Comparison of ENCODE assay signal across 8 cellular contexts in the genomic region with DNA sequence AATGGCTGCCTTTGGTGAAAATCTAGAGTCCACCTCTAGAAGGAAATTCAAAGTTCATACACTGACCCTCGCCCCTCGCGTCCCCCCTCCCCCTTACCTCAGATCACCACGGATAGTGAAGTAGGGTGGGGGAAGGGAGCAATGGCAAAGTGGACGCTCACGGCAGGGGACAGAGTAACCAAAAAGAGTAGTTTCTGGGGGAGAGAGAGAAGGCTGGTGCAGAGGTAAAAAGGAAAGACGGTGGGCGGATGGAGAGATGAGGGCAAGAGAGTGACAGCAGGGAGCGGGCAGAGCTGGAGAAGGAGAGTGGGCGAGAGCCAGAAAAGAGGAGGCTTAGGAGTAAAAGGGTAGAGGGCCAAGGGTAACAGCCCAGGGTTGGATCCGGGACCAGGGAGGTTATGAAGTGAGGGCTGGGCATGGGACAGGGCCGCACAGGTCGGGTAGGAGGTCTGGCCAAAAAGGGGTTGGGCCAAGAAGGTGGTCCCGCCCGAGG. TPM values are rescaled to one million over a fixed set of nuclear protein-coding genes. Genes with fewer than 3 reads are reported as not detected.
DNase-seq lines count a peak whose midpoint lies in the region; ATAC-seq and TF ChIP-seq lines count a peak whose summit lies in the region.

No MANE protein-coding gene starts in this region.

- POLR2A ChIA-PET in RWPE1 (lab: Yijun Ruan, JAX; ENCODE audit: low non-redundant PET), result no interaction called here

- no peaks in the 10 kb centered on the region for H3K9me3 ChIP-seq in osteoblast (ENCODE audit: low read depth, low read length)

- H3K36me3 ChIP-seq in ACC112 (ENCODE audit: insufficient read depth, low read length) (no peaks in the 10 kb centered on the region), osteoblast (ENCODE audit: insufficient read depth, low read length) (peaks cover 2% of the 10 kb centered on the region)

- no peaks in the 10 kb centered on the region for H4K20me1 ChIP-seq in osteoblast (ENCODE audit: insufficient read depth, low read length)

- H3K4me3 ChIP-seq in ACC112 (ENCODE audit: low read depth, low read length) (peak overlapping the region; percentile 89), fibroblast of mammary gland (ENCODE audit: control insufficient read depth, low read depth, low read length) (peak overlapping the region; percentile 90), osteoblast (ENCODE audit: insufficient read depth, low read length) (peak overlapping the region; percentile 96)

- peaks cover 27% of the 10 kb centered on the region for H3K4me1 ChIP-seq in ACC112 (ENCODE audit: control insufficient read depth, insufficient read depth, low read length, unreplicated experiment)
- H3K4me1 ChIP-seq in osteoblast (ENCODE audit: insufficient read depth, low read length), result peaks cover 22% of the 10 kb centered on the region

- peak; percentile 18 for ATAC-seq in GM21529 (IDR thresholded peaks at IDR 0.05; ENCODE audit: unreplicated experiment)

- peak overlapping the region; percentile 3; the same call in 1 of the 2 replicates for H3K27ac ChIP-seq in ACC112 (ENCODE audit: low read depth, low read length)
- peak overlapping the region; percentile 77 for H3K27ac ChIP-seq in RWPE1
- H3K27ac ChIP-seq in osteoblast (ENCODE audit: low read depth, low read length), result peak overlapping the region; percentile 73

- H2AFZ ChIP-seq in ACC112 (ENCODE audit: low read length, unreplicated experiment), result peak overlapping the region; percentile 76
- H2AFZ ChIP-seq in osteoblast (ENCODE audit: low read length), result peak overlapping the region; percentile 98

- H3K27me3 ChIP-seq in ACC112 (ENCODE audit: insufficient read depth, low read length) (no peaks in the 10 kb centered on the region), osteoblast (ENCODE audit: insufficient read depth, low read length) (no peaks in the 10 kb centered on the region)

- TF ChIP-seq CTCF in RWPE1 (conservative IDR thresholded peaks at IDR 0.05; ENCODE audit: low read depth), result no peak
- TF ChIP-seq CTCF in fibroblast of mammary gland (conservative IDR thresholded peaks at IDR 0.05; ENCODE audit: control insufficient read depth, insufficient read depth, low read depth, low read length), result no peak
- no peak for TF ChIP-seq CTCF in osteoblast (IDR thresholded peaks at IDR 0.05; ENCODE audit: extremely low read depth, low read depth, low read length)

- peaks cover 11% of the 10 kb centered on the region for H3K79me2 ChIP-seq in ACC112 (ENCODE audit: control insufficient read depth, insufficient read depth, low read length, unreplicated experiment)
- peaks cover 23% of the 10 kb centered on the region for H3K79me2 ChIP-seq in osteoblast (ENCODE audit: insufficient read depth, low read length)

- H3K4me2 ChIP-seq in osteoblast (ENCODE audit: insufficient read depth, low read length), result peak overlapping the region; percentile 100

- DNase-seq in RWPE1 (ENCODE audit: low spot score), result no peak
- no peak for DNase-seq in fibroblast of mammary gland (ENCODE audit: low read depth)
- peak; percentile 27 for DNase-seq in osteoblast (ENCODE audit: insufficient read length, low spot score, missing footprints)
- DNase-seq in UCSD-AML1 (lab: John Stamatoyannopoulos, UW; ENCODE audit: unreplicated experiment), result no peak
- no peak for DNase-seq in stimulated activated naive CD4-positive, alpha-beta T cell (lab: John Stamatoyannopoulos, UW)
- no peak for DNase-seq in NCI-H146 (lab: John Stamatoyannopoulos, UW)

- CTCF ChIA-PET in RWPE1 (lab: Yijun Ruan, JAX), result no interaction called here

RNA-seq across cellular contexts. Expression of gene ALDH6A1, which starts 0.4 kb away (rescaled TPM):
- total RNA-seq in osteoblast, result 30.1 and 31.5 TPM in 2 replicates

RNA-seq across cellular contexts. Expression of gene LIN52, which starts 0.9 kb away (rescaled TPM):
- 6.9 and 7.4 TPM in 2 replicates for total RNA-seq in osteoblast

Comparison
In these comparisons a context has a peak if more than half of its experiments do, and no peak if none do; other contexts are left out.
1. H3K27ac ChIP-seq: peak in every context shown above with its lines; median percentile 77 in RWPE1; 73 in osteoblast; 3 in ACC112.